ENCODE assay signal across 13 cellular contexts in the genomic region with DNA sequence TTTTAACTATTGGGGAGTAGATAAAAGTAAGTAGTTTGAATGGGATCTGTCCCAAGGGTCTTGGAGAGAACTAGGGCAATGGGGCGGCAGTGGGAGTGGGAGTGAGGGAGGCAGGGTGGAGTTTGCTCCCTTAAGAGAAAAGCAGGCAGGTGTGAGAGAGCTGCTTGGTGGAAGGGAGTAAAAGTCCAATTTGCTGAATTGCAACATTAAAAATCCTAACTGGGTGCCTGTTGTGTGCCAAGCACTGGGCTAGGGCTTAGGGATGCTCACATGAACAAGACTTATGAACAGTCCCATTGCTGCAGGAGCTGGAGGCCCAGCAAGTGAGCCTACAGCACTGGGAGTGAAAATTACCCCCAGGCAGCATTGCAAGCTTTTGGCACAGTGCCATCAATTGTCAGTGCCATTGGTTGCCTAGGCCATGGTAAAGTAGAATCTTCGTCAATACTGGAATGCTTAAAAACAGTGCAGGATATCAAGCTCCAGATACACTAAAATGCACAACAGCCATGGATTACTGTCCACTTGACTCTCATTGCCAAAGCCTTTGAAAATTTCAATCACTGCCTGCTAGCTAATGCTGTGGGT.
"Had no signal": no experiment of that assay in that cellular context is flagged by ENCODE, and none has a peak within 500 bp of the region (broad histone marks: within the 10 kb centered on the region; RNA-seq: fewer than 3 reads in every experiment).

No MANE protein-coding gene starts in this region.

- FAIRE-seq: kidney had no signal

- H3K9me3 ChIP-seq: sigmoid colon, upper lobe of right lung had no signal

- H3K27me3 ChIP-seq: sigmoid colon, upper lobe of right lung had no signal

- H3K36me3 ChIP-seq: sigmoid colon, upper lobe of right lung had no signal

- H3K4me1 ChIP-seq: sigmoid colon had no signal

- DNase-seq: activated T-cell treated with anti-CD3 and anti-CD28 coated beads, Interleukin-2, amount 50 U/mL, for 1 hour; central memory CD4-positive, alpha-beta T cell; cortex of kidney; effector memory CD4-positive, alpha-beta T cell; kidney; left ventricle myocardium superior; nephron progenitor cell; sigmoid colon; stimulated activated CD4-positive, alpha-beta T cell treated with anti-CD3 and anti-CD28 coated beads, Interleukin-12 subunit alpha, Interleukin-12 subunit beta, amount 100 ng/mL, for 4 hours; stimulated activated CD8-positive, alpha-beta memory T cell treated with anti-CD3 and anti-CD28 coated beads, Interleukin-4, amount 100 ng/mL, for 48 hours; upper lobe of right lung had no signal

- ATAC-seq: activated CD4-positive, CD25-positive, alpha-beta regulatory T cell treated with anti-CD3 and anti-CD28 coated beads, Interleukin-2, amount 50 U/mL, for 24 hours; left ventricle myocardium superior had no signal

- H3K27ac ChIP-seq: epithelial cell of prostate, sigmoid colon, upper lobe of right lung had no signal

- H3K4me3 ChIP-seq: sigmoid colon, upper lobe of right lung had no signal
